In the genomic region with DNA sequence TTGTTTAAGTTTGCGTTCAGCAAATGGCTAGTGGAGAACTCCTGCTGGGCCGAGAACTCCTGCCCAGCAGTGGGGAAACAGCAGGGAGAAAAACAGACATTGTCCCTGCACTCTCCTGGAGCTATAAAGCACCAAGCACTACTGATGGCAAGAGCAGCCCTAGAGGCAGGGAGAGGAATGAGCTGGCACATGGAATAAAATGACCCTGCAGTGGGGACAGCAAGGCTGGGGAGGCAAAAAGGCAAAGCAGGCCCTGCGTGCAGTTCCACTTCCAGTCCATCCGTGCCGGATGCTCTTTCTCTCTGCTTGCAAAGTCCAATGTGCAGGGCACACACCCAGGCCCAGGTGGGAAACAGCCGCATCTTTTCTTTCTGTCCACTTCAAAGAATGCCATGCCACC, we compare ENCODE assay signal across 15 cellular contexts.
DNase-seq lines count a peak whose midpoint lies in the region; ATAC-seq, FAIRE-seq and TF ChIP-seq lines count a peak whose summit lies in the region.
"Had no signal": no experiment of that assay in that cellular context is flagged by ENCODE, and none has a peak within 500 bp of the region (broad histone marks: within the 10 kb centered on the region; RNA-seq: fewer than 3 reads in every experiment).

No MANE protein-coding gene starts in this region.

- DNase-seq in NCI-H510A treated with DMSO at 0.1 percent for 48 hours (lab: John Stamatoyannopoulos, UW) (peak; percentile 19), NCI-H510A (lab: John Stamatoyannopoulos, UW) (no peak), NCI-H69 (lab: John Stamatoyannopoulos, UW) (peak; percentile 9), bronchial epithelial cell (ENCODE audit: low read depth) (no peak), frontal cortex (ENCODE audit: low spot score in 2 of 2) (no peak), GM12891 (ENCODE audit: insufficient read length, low spot score) (no peak)
- DNase-seq: CD8-positive, alpha-beta memory T cell; NCI-H1048; NCI-H1694; OCI-M1; RPMI8226; SJCRH30 had no signal

- FAIRE-seq in bronchial epithelial cell (lab: Jason Lieb, UNC) (peak; percentile 13), frontal cortex (lab: Jason Lieb, UNC) (no peak), GM12891 (lab: Jason Lieb, UNC) (no peak)

- ATAC-seq in GM21367 (IDR thresholded peaks at IDR 0.05; ENCODE audit: unreplicated experiment) (no peak), GM18867 (IDR thresholded peaks at IDR 0.05; ENCODE audit: unreplicated experiment) (no peak)

- H3K4me3 ChIP-seq in bronchial epithelial cell (ENCODE audit: low read depth, low read length): no peak overlapping the region
- H3K4me3 ChIP-seq: BLaER1 treated with 17β-estradiol and CSF1 and Interleukin-3, amounts not matched to agents 10 nM and 100 nM; SJCRH30 had no signal

- TF ChIP-seq CTCF in bronchial epithelial cell (IDR thresholded peaks at IDR 0.05; ENCODE audit: insufficient read depth, low read length, severe bottlenecking): no peak

- no peak for TF ChIP-seq POLR2A in GM12891 (IDR thresholded peaks at IDR 0.05; ENCODE audit: low read depth, low read length)

- H3K36me3 ChIP-seq in bronchial epithelial cell (ENCODE audit: control insufficient read depth, insufficient read depth, low read length): no peaks in the 10 kb centered on the region
- H3K36me3 ChIP-seq: BLaER1 treated with 17β-estradiol and CSF1 and Interleukin-3, amounts not matched to agents 10 nM and 100 nM; SJCRH30 had no signal

- H3K27me3 ChIP-seq in bronchial epithelial cell (ENCODE audit: control insufficient read depth, insufficient read depth, low read length): no peaks in the 10 kb centered on the region
- H3K27me3 ChIP-seq: BLaER1 treated with 17β-estradiol and CSF1 and Interleukin-3, amounts not matched to agents 10 nM and 100 nM; SJCRH30 had no signal

TF ChIP-seq in GM12891, 5 proteins besides CTCF, POLR2A, EP300 and RAD21:
- TF ChIP-seq POLR2AphosphoS5 (IDR thresholded peaks at IDR 0.05; ENCODE audit: low read depth, low read length) (no peak), PAX5 (IDR thresholded peaks at IDR 0.05; ENCODE audit: insufficient read depth, low read length, severe bottlenecking) (no peak)

Comparison
In these comparisons a context has a peak if more than half of its experiments do, and no peak if none do; other contexts are left out.
1. DNase-seq: peak in NCI-H510A treated with DMSO at 0.1 percent for 48 hours (single experiment) and NCI-H69 (single experiment); none in NCI-H510A (single experiment), bronchial epithelial cell (single experiment), frontal cortex (0 of 2) and GM12891 (single experiment).